ENCODE assay signal across 25 cellular contexts in genomic region chr18:58146099-58146498, GRCh38.
"Had no signal": no experiment of that assay in that cellular context is flagged by ENCODE, and none has a peak within 500 bp of the region (broad histone marks: within the 10 kb centered on the region; RNA-seq: fewer than 3 reads in every experiment).

No MANE protein-coding gene starts in this region.

- H3K27ac ChIP-seq: SK-N-MC, WERI-Rb-1 had no signal

- H3K27me3 Mint-ChIP-seq: activated CD8-positive, alpha-beta T cell treated with anti-CD3 and anti-CD28 coated beads for 36 hours; activated naive CD4-positive, alpha-beta T cell treated with anti-CD3 and anti-CD28 coated beads, Interleukin-2, amount 50 U/mL, for 24 hours had no signal

- DNase-seq: activated CD4-positive, alpha-beta T cell treated with anti-CD3 and anti-CD28 coated beads for 4 hours; activated CD8-positive, alpha-beta memory T cell treated with anti-CD3 and anti-CD28 coated beads, Interleukin-2, amount 50 U/mL, for 4 hours; activated CD8-positive, alpha-beta T cell treated with anti-CD3 and anti-CD28 coated beads for 36 hours; activated naive CD4-positive, alpha-beta T cell; aorta; central memory CD4-positive, alpha-beta T cell; Karpas-422; MM.1S; NCI-H1105; NCI-H1436; NCI-H187; NCI-H2081; NCI-H446 treated with DMSO at 0.1 percent for 48 hours; NCI-H526; NCI-H774; OCI-M1; RPMI8226; T-cell; WERI-Rb-1 had no signal

- ATAC-seq: activated CD4-positive, CD25-positive, alpha-beta regulatory T cell treated with anti-CD3 and anti-CD28 coated beads, Interleukin-2, amount 50 U/mL, for 24 hours; activated CD8-positive, alpha-beta T cell treated with anti-CD3 and anti-CD28 coated beads for 36 hours; K562; Panc1; Right ventricle myocardium inferior; T-cell had no signal

- H3K27ac Mint-ChIP-seq: activated CD8-positive, alpha-beta T cell treated with anti-CD3 and anti-CD28 coated beads for 36 hours; activated naive CD4-positive, alpha-beta T cell treated with anti-CD3 and anti-CD28 coated beads, Interleukin-2, amount 50 U/mL, for 24 hours; T-cell had no signal

- H3K4me3 Mint-ChIP-seq: activated CD8-positive, alpha-beta T cell treated with anti-CD3 and anti-CD28 coated beads for 36 hours; activated naive CD4-positive, alpha-beta T cell treated with anti-CD3 and anti-CD28 coated beads, Interleukin-2, amount 50 U/mL, for 24 hours; T-cell had no signal

- H3K9me3 Mint-ChIP-seq: activated CD8-positive, alpha-beta T cell treated with anti-CD3 and anti-CD28 coated beads for 36 hours; activated naive CD4-positive, alpha-beta T cell treated with anti-CD3 and anti-CD28 coated beads, Interleukin-2, amount 50 U/mL, for 24 hours; T-cell had no signal

- H3K4me3 ChIP-seq: K562, SK-N-MC had no signal

- H3K4me1 Mint-ChIP-seq: activated naive CD4-positive, alpha-beta T cell treated with anti-CD3 and anti-CD28 coated beads, Interleukin-2, amount 50 U/mL, for 24 hours; T-cell had no signal

- H3K36me3 Mint-ChIP-seq: activated naive CD4-positive, alpha-beta T cell treated with anti-CD3 and anti-CD28 coated beads, Interleukin-2, amount 50 U/mL, for 24 hours; T-cell had no signal
